ENCODE assay signal across 2 cellular contexts in genomic region chr5:5377780-5378179, GRCh38.
A peak's percentile ranks its signal among the peaks of the same experiment; 100 is the strongest.
TF ChIP-seq lines count a peak whose summit lies in the region.

No MANE protein-coding gene starts in this region.

TF ChIP-seq in HepG2, 621 proteins besides CTCF, POLR2A, EP300 and RAD21:
- TF ChIP-seq RORA (CRISPR knock-in tag; IDR thresholded peaks at IDR 0.05) (no peak), HCFC1 (IDR thresholded peaks at IDR 0.05; ENCODE audit: low read depth, low read length) (no peak), ZNF431 (CRISPR knock-in tag; IDR thresholded peaks at IDR 0.05; ENCODE audit: borderline replicate concordance, low read depth) (0 out of 2 replicates have a peak, but pooled peaks have one; percentile 28), ZNF569 (CRISPR knock-in tag; IDR thresholded peaks at IDR 0.05; ENCODE audit: borderline replicate concordance) (no peak), SAFB2 (CRISPR knock-in tag; IDR thresholded peaks at IDR 0.05; ENCODE audit: borderline replicate concordance, low read depth) (no peak), PBX3 (CRISPR knock-in tag; IDR thresholded peaks at IDR 0.05; ENCODE audit: borderline replicate concordance) (no peak), TBX3 (IDR thresholded peaks at IDR 0.05; ENCODE audit: borderline replicate concordance) (no peak), FIP1L1 (IDR thresholded peaks at IDR 0.05; ENCODE audit: borderline replicate concordance, insufficient read depth, low read depth, low read length) (no peak), GRHL1 (CRISPR knock-in tag; conservative IDR thresholded peaks at IDR 0.05) (no peak)

TF ChIP-seq in K562, 482 proteins besides CTCF, POLR2A, EP300 and RAD21:
- TF ChIP-seq ELK1 (CRISPR knock-in tag; IDR thresholded peaks at IDR 0.05) (no peak), ZNF431 (CRISPR knock-in tag; IDR thresholded peaks at IDR 0.05) (peak; percentile 93), CEBPZ (IDR thresholded peaks at IDR 0.05; ENCODE audit: borderline replicate concordance, low read depth, low read length) (no peak), NCOA1 (IDR thresholded peaks at IDR 0.05; ENCODE audit: low read depth) (no peak), EHMT2 (IDR thresholded peaks at IDR 0.05) (no peak), ZFP36 (IDR thresholded peaks at IDR 0.05; ENCODE audit: low read depth, low read length, partially characterized antibody) (peak; percentile 45), ZSCAN32 (CRISPR knock-in tag; IDR thresholded peaks at IDR 0.05) (no peak)
